Comparison of ENCODE assay signal across 8 cellular contexts in the genomic region with DNA sequence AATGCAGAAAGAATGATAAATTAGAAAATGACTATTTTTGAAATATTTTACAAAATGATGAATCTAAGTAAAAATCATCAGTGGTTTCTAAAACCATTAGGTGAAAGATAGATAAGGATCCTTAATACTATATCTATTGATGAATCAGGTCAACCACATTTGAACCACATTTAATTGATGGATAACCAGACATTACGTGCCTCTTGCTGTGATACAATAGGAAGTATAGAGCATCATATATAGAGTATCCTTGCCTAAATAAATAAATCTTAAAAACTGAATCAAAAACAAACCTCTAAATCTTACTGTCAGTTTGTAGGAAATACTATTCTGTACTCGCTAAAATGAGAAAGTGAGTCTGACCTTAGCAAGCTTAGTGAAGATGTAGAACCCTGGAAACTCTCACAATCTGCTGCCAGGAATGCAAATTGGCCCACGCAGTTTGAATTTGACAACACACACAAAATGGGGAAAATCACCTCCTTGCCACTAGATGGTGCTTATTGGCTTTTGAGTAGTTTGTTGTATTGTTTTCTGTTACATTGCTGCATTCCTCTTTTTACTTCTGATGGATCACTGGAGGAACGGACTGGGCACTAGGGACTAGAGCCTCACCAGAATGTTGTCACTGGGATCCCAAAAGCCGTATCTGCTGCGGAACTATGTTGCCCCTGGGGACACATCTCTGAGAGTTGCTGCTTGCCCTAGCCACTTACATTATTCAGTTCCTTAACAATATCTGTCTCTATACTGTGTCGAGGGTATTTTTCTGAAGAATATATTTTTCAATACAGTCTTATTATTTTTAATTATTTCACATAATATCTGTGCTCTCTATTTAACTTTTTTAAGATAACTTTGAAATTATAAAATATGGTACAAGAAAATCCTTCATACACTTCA. TPM values are rescaled to one million over a fixed set of nuclear protein-coding genes. Genes with fewer than 3 reads are reported as not detected.
DNase-seq lines count a peak whose midpoint lies in the region; ATAC-seq and TF ChIP-seq lines count a peak whose summit lies in the region.

No MANE protein-coding gene starts in this region.

- H3K9me3 ChIP-seq in testis, result no peaks in the 10 kb centered on the region

- no peaks in the 10 kb centered on the region for H3K4me1 ChIP-seq in testis

- H3K36me3 ChIP-seq in testis (ENCODE audit: low read depth, missing control alignments), result no peaks in the 10 kb centered on the region

- H3K4me3 ChIP-seq in testis, result no peak overlapping the region

- H3K27ac ChIP-seq in testis, result no peak overlapping the region

- H3K36me3 Mint-ChIP-seq in activated naive CD4-positive, alpha-beta T cell treated with anti-CD3 and anti-CD28 coated beads, Interleukin-2, amount 50 U/mL, for 72 hours, result peaks cover 0 to 4% of the 10 kb centered on the region in 2 donors

- peak; percentile 71 for ATAC-seq in GM19035 (IDR thresholded peaks at IDR 0.05; ENCODE audit: unreplicated experiment)
- peak; percentile 77 for ATAC-seq in HG03342 (IDR thresholded peaks at IDR 0.05; ENCODE audit: unreplicated experiment)
- peak; percentile 28 to 57 for ATAC-seq in activated naive CD4-positive, alpha-beta T cell treated with anti-CD3 and anti-CD28 coated beads, Interleukin-2, amount 50 U/mL, for 72 hours
- ATAC-seq in GM19324 (IDR thresholded peaks at IDR 0.05; ENCODE audit: low FRiP score, unreplicated experiment), result no peak

- peak; percentile 14 for DNase-seq in DMS79 treated with DMSO at 0.1 percent for 48 hours (lab: John Stamatoyannopoulos, UW)
- peak; percentile 11 for DNase-seq in NCI-H526 treated with DMSO at 0.1 percent for 48 hours (lab: John Stamatoyannopoulos, UW)
- DNase-seq in activated naive CD4-positive, alpha-beta T cell treated with anti-CD3 and anti-CD28 coated beads, Interleukin-2, amount 50 U/mL, for 72 hours (ENCODE audit: low spot score in 2 of 2), result peak in 1 of 2 donors; percentile 22
- peak; percentile 36 for DNase-seq in inferior parietal cortex (ENCODE audit: extremely low spot score)
- DNase-seq in testis, result no peak

- intact Hi-C loops in testis (cut with DNase I; ENCODE audit: low total_unique reads), result loop anchor here (5.0 kb wide), 1 partner anchor 131 kb away; no protein-coding TSS in a partner anchor

- TF ChIP-seq POLR2A in testis (IDR thresholded peaks at IDR 0.05), result no peak

- no peak overlapping the region for H3K27ac Mint-ChIP-seq in activated naive CD4-positive, alpha-beta T cell treated with anti-CD3 and anti-CD28 coated beads, Interleukin-2, amount 50 U/mL, for 72 hours

- H3K27me3 ChIP-seq in testis, result no peaks in the 10 kb centered on the region

- no peaks in the 10 kb centered on the region for H3K9me3 Mint-ChIP-seq in activated naive CD4-positive, alpha-beta T cell treated with anti-CD3 and anti-CD28 coated beads, Interleukin-2, amount 50 U/mL, for 72 hours

- 50 to 59% methylated on average over 7 of the region's 7 CpGs for WGBS in testis, 2 donors

- peak in 2 of 3 experiments; percentile 30 to 31 for TF ChIP-seq CTCF in testis (IDR thresholded peaks at IDR 0.05)

RNA-seq across cellular contexts. Expression of gene SLAIN2, which starts 25.4 kb away (rescaled TPM):
- total RNA-seq in activated naive CD4-positive, alpha-beta T cell treated with anti-CD3 and anti-CD28 coated beads, Interleukin-2, amount 50 U/mL, for 72 hours, result 10 to 100 TPM; 42.7 to 59.2 TPM
- total RNA-seq in testis, result 10 to 100 TPM; 57.3 to 75.8 TPM
- 255 TPM for polyA plus RNA-seq in testis (ENCODE audit: insufficient read depth, low read depth, low replicate concordance)

RNA-seq across cellular contexts. Expression of gene TEC, which starts 46.3 kb away (rescaled TPM):
- total RNA-seq in activated naive CD4-positive, alpha-beta T cell treated with anti-CD3 and anti-CD28 coated beads, Interleukin-2, amount 50 U/mL, for 72 hours, result 1 to 10 TPM; 4.3 to 8.3 TPM
- 10 to 100 TPM in 1 of 2 donors, 1 to 10 TPM in 1; 9.2 to 10.8 TPM for total RNA-seq in testis
- polyA plus RNA-seq in testis (ENCODE audit: insufficient read depth, low read depth, low replicate concordance), result 3.5 TPM
